ENCODE assay signal across 14 cellular contexts in genomic region chr15:78292219-78292618, GRCh38. TPM values are rescaled to one million over a fixed set of nuclear protein-coding genes. Genes with fewer than 3 reads are reported as not detected.
DNase-seq lines count a peak whose midpoint lies in the region; ATAC-seq, FAIRE-seq and TF ChIP-seq lines count a peak whose summit lies in the region.
"Had no signal": no experiment of that assay in that cellular context is flagged by ENCODE, and none has a peak within 500 bp of the region (broad histone marks: within the 10 kb centered on the region; RNA-seq: fewer than 3 reads in every experiment).

No MANE protein-coding gene starts in this region.

- DNase-seq in PC-3 = no peak
- no peak for DNase-seq in epithelial cell of prostate (ENCODE audit: low read depth, low spot score)
- no peak for DNase-seq in pancreas
- DNase-seq in T1000 (lab: John Stamatoyannopoulos, UW) = no peak
- no peak for DNase-seq in NCI-H524 (lab: John Stamatoyannopoulos, UW)
- no peak for DNase-seq in activated T-cell treated with anti-CD3 and anti-CD28 coated beads, Interleukin-2, amount 50 U/mL, for 1 hour
- DNase-seq: Caco-2; CD8-positive, alpha-beta memory T cell; GF-D8 had no signal

- H2AFZ ChIP-seq in PC-3 (ENCODE audit: low read length) = no peak overlapping the region

- CTCF ChIA-PET in PC-3 (lab: Charles Lee) = interaction anchor here (0.5 to 0.6 kb wide), 2 partner anchors 161 to 1351 kb away, joined by 3 read pairs; partner anchors contain the start of gene CIB2

- ATAC-seq in PC-3 (no peak), pancreas (peak in 3 of 4 donors; percentile 29 to 65 (median 52))
- ATAC-seq: HCT116, HepG2 had no signal

- H4K20me1 ChIP-seq in PC-3 (ENCODE audit: low read length) = no peaks in the 10 kb centered on the region

- POLR2A ChIA-PET in PC-3 (lab: Charles Lee; ENCODE audit: unreplicated experiment) = no interaction called here

- intact Hi-C loops in PC-3 (cut with micrococcal nuclease) (no loop called here), pancreas (cut with DNase I) (no loop called here)

- peak overlapping the region; percentile 14; the same call in 1 of the 2 replicates for H3K4me2 ChIP-seq in PC-3 (ENCODE audit: low read length)

- no peaks in the 10 kb centered on the region for H3F3A ChIP-seq in PC-3 (ENCODE audit: low read length, unreplicated experiment)

- no TSS peak for BruUV-seq in PC-3 (replicated peaks; lab: Mats Ljungman, UMichigan)

- no peak for FAIRE-seq in pancreas (lab: Jason Lieb, UNC)
- FAIRE-seq: HepG2, HTR-8/SVneo had no signal

- peaks cover 13% of the 10 kb centered on the region for H3K79me2 ChIP-seq in PC-3 (ENCODE audit: low read length)

- no peak for TF ChIP-seq CTCF in PC-3 (conservative IDR thresholded peaks at IDR 0.05; ENCODE audit: low read depth, low read length)
- no peak for TF ChIP-seq CTCF in pancreas (IDR thresholded peaks at IDR 0.05)

- H3K9ac ChIP-seq in PC-3 (ENCODE audit: low read length) = no peak overlapping the region

- H3K4me1 ChIP-seq in PC-3 (ENCODE audit: insufficient read depth, low read length) = peaks cover 16% of the 10 kb centered on the region
- peaks cover 4 to 8% (median 6%) of the 10 kb centered on the region in 3 donors for H3K4me1 ChIP-seq in pancreas
- H3K4me1 ChIP-seq: Caco-2 had no signal

- H3K9me3 ChIP-seq in PC-3 (ENCODE audit: low read length) = no peaks in the 10 kb centered on the region
- H3K9me3 ChIP-seq in pancreas = no peaks in the 10 kb centered on the region
- H3K9me3 ChIP-seq: Caco-2 had no signal

- H3K36me3 ChIP-seq in PC-3 (ENCODE audit: low read depth, low read length) = peaks cover 38% of the 10 kb centered on the region; the same call in 1 of the 2 replicates
- no peaks in the 10 kb centered on the region for H3K36me3 ChIP-seq in pancreas

- H3K9me2 ChIP-seq in PC-3 (replicated peaks; ENCODE audit: low read length) = no peaks in the 10 kb centered on the region

- H3K27me3 ChIP-seq in PC-3 (ENCODE audit: low read length) = no peaks in the 10 kb centered on the region
- H3K27me3 ChIP-seq in pancreas = no peaks in the 10 kb centered on the region

- 43 to 55% methylated on average over 1 of the region's 1 CpG for WGBS in pancreas, 2 donors

- H3K27ac ChIP-seq in PC-3 (ENCODE audit: low read length) (peak overlapping the region; percentile 34), epithelial cell of prostate (peak overlapping the region; percentile 2), pancreas (no peak overlapping the region)

- no peak overlapping the region for H3K4me3 ChIP-seq in PC-3 (ENCODE audit: low read length)
- no peak overlapping the region for H3K4me3 ChIP-seq in pancreas

RNA-seq across cellular contexts. Expression of gene SKIC8, which starts 7.2 kb away (rescaled TPM):
- 54.7 and 56.1 TPM in 2 replicates for total RNA-seq in PC-3 (2014; rRNA removed)
- 10 to 100 TPM; 17.2 to 25.4 (median 19.4) TPM for total RNA-seq in pancreas
- polyA plus RNA-seq in pancreas = 10 to 100 TPM; 27.2 to 44.6 TPM

RNA-seq across cellular contexts. Expression of gene DNAJA4, which starts 27.9 kb away (rescaled TPM):
- total RNA-seq in PC-3 (2014; rRNA removed) = 1.3 and 5.4 TPM in 2 replicates
- 1 to 10 TPM; 2.3 to 9.0 (median 4.4) TPM for total RNA-seq in pancreas
- polyA plus RNA-seq in pancreas = 10 to 100 TPM in 1 of 2 donors, 1 to 10 TPM in 1; 5.7 to 16.1 TPM
- total RNA-seq: H4, HepG2 had no signal
- polyA plus RNA-seq: HepG2 had no signal

RNA-seq across cellular contexts. Expression of gene CRABP1, which starts 47.9 kb away (rescaled TPM):
- total RNA-seq in PC-3 (2014; rRNA removed) (not detected in 2 replicates), pancreas (under 1 TPM in 4 of 6 donors, not detected in 2; 0.20 to 0.60 (median 0.36) TPM)
- 10 to 100 TPM in 1 of 2 donors, not detected in 1; 11.8 TPM for polyA plus RNA-seq in pancreas
- total RNA-seq: CD8-positive, alpha-beta memory T cell; H4; HepG2 had no signal
- polyA plus RNA-seq: BJ; CD8-positive, alpha-beta memory T cell; HepG2 had no signal

RNA-seq across cellular contexts. Expression of gene ACSBG1, which starts 57.9 kb away (rescaled TPM):
- total RNA-seq in PC-3 (2014; rRNA removed) (0.36 and 0.40 TPM in 2 replicates), pancreas (under 1 TPM in 1 of 6 donors, not detected in 5; 0.04 TPM)
- under 1 TPM; 0.04 to 0.12 TPM for polyA plus RNA-seq in pancreas
- total RNA-seq: Caco-2; CD8-positive, alpha-beta memory T cell had no signal

Comparison
In these comparisons a context has a peak if more than half of its experiments do, and no peak if none do; other contexts are left out.
1. H3K27ac ChIP-seq: peak in PC-3 (single experiment) and epithelial cell of prostate (single experiment); none in pancreas (0 of 4).